26 cellular contexts compared by ENCODE assay signal in genomic region chr15:40489274-40490175, GRCh38. TPM values are rescaled to one million over a fixed set of nuclear protein-coding genes. Genes with fewer than 3 reads are reported as not detected.
DNase-seq lines count a peak whose midpoint lies in the region; ATAC-seq, FAIRE-seq and TF ChIP-seq lines count a peak whose summit lies in the region.
"Had no signal": no experiment of that assay in that cellular context is flagged by ENCODE, and none has a peak within 500 bp of the region (broad histone marks: within the 10 kb centered on the region; RNA-seq: fewer than 3 reads in every experiment).

No MANE protein-coding gene starts in this region.

- H3K23ac ChIP-seq in H1 (ENCODE audit: insufficient read length): no peak overlapping the region
- no peak overlapping the region for H3K23ac ChIP-seq in neuronal stem cell (ENCODE audit: low read depth, low read length, poor library complexity)

- H2BK120ac ChIP-seq in H1 (replicated peaks; ENCODE audit: low read depth, low read length): no peak overlapping the region
- H2BK120ac ChIP-seq in neuronal stem cell (ENCODE audit: low read depth, low read length): no peak overlapping the region

- H3K27me3 Mint-ChIP-seq in activated T-cell treated with anti-CD3 and anti-CD28 coated beads, Interleukin-2, amount 50 U/mL, for 24 hours: no peaks in the 10 kb centered on the region
- peaks cover 5% of the 10 kb centered on the region for H3K27me3 Mint-ChIP-seq in activated T-cell treated with anti-CD3 and anti-CD28 coated beads, Interleukin-2, amount 50 U/mL, for 72 hours (ENCODE audit: low read depth)
- H3K27me3 Mint-ChIP-seq: CD4-positive, CD25-positive, alpha-beta regulatory T cell had no signal

- H4K91ac ChIP-seq in H1 (replicated peaks; ENCODE audit: insufficient read length, low read length): no peak overlapping the region
- H4K91ac ChIP-seq in neuronal stem cell (ENCODE audit: low read depth, low read length, poor library complexity): no peak overlapping the region

- no peak overlapping the region for H2BK20ac ChIP-seq in H1 (ENCODE audit: low read length)

- no peak for TF ChIP-seq RAD21 in H1 (IDR thresholded peaks at IDR 0.05 in 1 of 2, conservative IDR thresholded peaks at IDR 0.05 in 1 of 2; ENCODE audit: low read depth in 2 of 2, low read length in 2 of 2)

- FAIRE-seq in H1 (lab: Jason Lieb, UNC): no peak

- no peaks in the 10 kb centered on the region for H3K79me2 ChIP-seq in H1 (ENCODE audit: control insufficient read depth in 1 of 2, insufficient read depth in 2 of 2, low read length in 2 of 2)

- H3K18ac ChIP-seq in H1 (ENCODE audit: extremely low read depth, low read length): no peak overlapping the region
- no peak overlapping the region for H3K18ac ChIP-seq in neuronal stem cell (ENCODE audit: low read length)

- H2BK15ac ChIP-seq in H1 (ENCODE audit: low read length): no peak overlapping the region
- H2BK15ac ChIP-seq in neuronal stem cell (ENCODE audit: low read length): no peak overlapping the region

- H3K14ac ChIP-seq in H1 (ENCODE audit: insufficient read length) (no peak overlapping the region), neuronal stem cell (ENCODE audit: low read length) (no peak overlapping the region)

- H3K23me2 ChIP-seq in H1 (ENCODE audit: low read depth, low read length): no peaks in the 10 kb centered on the region

- POLR2A ChIA-PET in H1 (lab: Charles Lee; ENCODE audit: partially characterized antibody): no interaction called here

- no peak overlapping the region for H3K4me3 Mint-ChIP-seq in activated T-cell treated with anti-CD3 and anti-CD28 coated beads, Interleukin-2, amount 50 U/mL, for 24 hours
- no peak overlapping the region for H3K4me3 Mint-ChIP-seq in activated T-cell treated with anti-CD3 and anti-CD28 coated beads, Interleukin-2, amount 50 U/mL, for 72 hours
- H3K4me3 Mint-ChIP-seq: CD4-positive, CD25-positive, alpha-beta regulatory T cell; IgD-negative memory B cell had no signal

- H3K9me3 ChIP-seq in H1 (ENCODE audit: insufficient read depth in 2 of 2, low read depth in 1 of 2, low read length in 1 of 2): no peaks in the 10 kb centered on the region
- no peaks in the 10 kb centered on the region for H3K9me3 ChIP-seq in neuronal stem cell (replicated peaks in 1 of 2; ENCODE audit: control insufficient read depth in 2 of 2, insufficient read depth in 1 of 2, low read depth in 1 of 2, low read length in 2 of 2)
- no peaks in the 10 kb centered on the region for H3K9me3 ChIP-seq in vagina

- H3K79me1 ChIP-seq in H1 (ENCODE audit: low read depth, low read length) (no peaks in the 10 kb centered on the region), neuronal stem cell (ENCODE audit: low read depth, low read length) (no peaks in the 10 kb centered on the region)

- H4K20me1 ChIP-seq in H1 (replicated peaks in 1 of 2; ENCODE audit: control insufficient read depth in 1 of 2, insufficient read depth in 2 of 2, low read length in 2 of 2): peaks cover 0 to 2% of the 10 kb centered on the region in 2 experiments
- H4K20me1 ChIP-seq: BLaER1 had no signal

- no peak overlapping the region for H4K5ac ChIP-seq in H1 (ENCODE audit: insufficient read length, low read depth, low read length)

- H3K4me1 Mint-ChIP-seq in activated T-cell treated with anti-CD3 and anti-CD28 coated beads, Interleukin-2, amount 50 U/mL, for 24 hours (ENCODE audit: low read depth): peaks cover 28% of the 10 kb centered on the region
- H3K4me1 Mint-ChIP-seq in activated T-cell treated with anti-CD3 and anti-CD28 coated beads, Interleukin-2, amount 50 U/mL, for 72 hours (ENCODE audit: low read depth): peaks cover 19% of the 10 kb centered on the region

- H3K27ac ChIP-seq in H1 (ENCODE audit: low read depth, low read length) (no peak overlapping the region), neuronal stem cell (replicated peaks; ENCODE audit: low read length) (no peak overlapping the region), vagina (no peak overlapping the region)
- H3K27ac ChIP-seq: BLaER1, HL-60 had no signal

- H3K9me3 Mint-ChIP-seq in activated T-cell treated with anti-CD3 and anti-CD28 coated beads, Interleukin-2, amount 50 U/mL, for 24 hours: no peaks in the 10 kb centered on the region
- H3K9me3 Mint-ChIP-seq in activated T-cell treated with anti-CD3 and anti-CD28 coated beads, Interleukin-2, amount 50 U/mL, for 72 hours: no peaks in the 10 kb centered on the region
- H3K9me3 Mint-ChIP-seq: CD4-positive, CD25-positive, alpha-beta regulatory T cell; IgD-negative memory B cell had no signal

- H3K36me3 Mint-ChIP-seq in activated T-cell treated with anti-CD3 and anti-CD28 coated beads, Interleukin-2, amount 50 U/mL, for 24 hours (ENCODE audit: low read depth): no peaks in the 10 kb centered on the region
- no peaks in the 10 kb centered on the region for H3K36me3 Mint-ChIP-seq in activated T-cell treated with anti-CD3 and anti-CD28 coated beads, Interleukin-2, amount 50 U/mL, for 72 hours (ENCODE audit: insufficient read depth in 2 of 2)
- H3K36me3 Mint-ChIP-seq: CD4-positive, CD25-positive, alpha-beta regulatory T cell; IgD-negative memory B cell had no signal

- H2AFZ ChIP-seq in H1 (ENCODE audit: low read length) (peak overlapping the region; percentile 93), neuronal stem cell (ENCODE audit: low read length) (peak overlapping the region; percentile 49)

- H4K8ac ChIP-seq in H1 (ENCODE audit: extremely low read depth, insufficient read depth, low read length) (peak overlapping the region; percentile 80), neuronal stem cell (ENCODE audit: low read depth, low read length) (no peak overlapping the region)

- no peak overlapping the region for H3K27ac Mint-ChIP-seq in activated T-cell treated with anti-CD3 and anti-CD28 coated beads, Interleukin-2, amount 50 U/mL, for 24 hours
- no peak overlapping the region for H3K27ac Mint-ChIP-seq in activated T-cell treated with anti-CD3 and anti-CD28 coated beads, Interleukin-2, amount 50 U/mL, for 72 hours
- H3K27ac Mint-ChIP-seq: CD4-positive, CD25-positive, alpha-beta regulatory T cell; IgD-negative memory B cell had no signal

- H3K9ac ChIP-seq in H1 (replicated peaks in 1 of 4; ENCODE audit: extremely low read depth in 1 of 4, low read depth in 3 of 4, low read length in 3 of 4): no peak overlapping the region
- no peak overlapping the region for H3K9ac ChIP-seq in neuronal stem cell (ENCODE audit: low read depth, low read length, poor library complexity)
- H3K9ac ChIP-seq: BLaER1 had no signal

- CTCF ChIA-PET in H1 (lab: Charles Lee; ENCODE audit: partially characterized antibody): no interaction called here

- no peak overlapping the region for H3K56ac ChIP-seq in H1 (replicated peaks; ENCODE audit: insufficient read length, low read depth, low read length)

- no peak overlapping the region for H3K4me2 ChIP-seq in H1 (ENCODE audit: insufficient read depth in 1 of 2, low read depth in 2 of 2, low read length in 2 of 2)
- no peak overlapping the region for H3K4me2 ChIP-seq in neuronal stem cell (ENCODE audit: insufficient read depth, low read length, poor library complexity, severe bottlenecking)
- H3K4me2 ChIP-seq: BLaER1 had no signal

- no peaks in the 10 kb centered on the region for H3K27me3 ChIP-seq in H1 (replicated peaks in 1 of 4; ENCODE audit: control insufficient read depth in 3 of 4, extremely low read depth in 1 of 4, insufficient read depth in 3 of 4, low read length in 3 of 4)
- no peaks in the 10 kb centered on the region for H3K27me3 ChIP-seq in neuronal stem cell (ENCODE audit: control insufficient read depth in 3 of 3, insufficient read depth in 3 of 3, low read depth in 1 of 3, low read length in 3 of 3)
- H3K27me3 ChIP-seq in vagina: no peaks in the 10 kb centered on the region
- H3K27me3 ChIP-seq: BLaER1 had no signal

- TF ChIP-seq CTCF in H1 (IDR thresholded peaks at IDR 0.05; ENCODE audit: control extremely low read depth in 1 of 3, insufficient read depth in 1 of 3, low read depth in 1 of 3, low read length in 3 of 3) (no peak), vagina (IDR thresholded peaks at IDR 0.05) (no peak)

- peak; percentile 11 for DNase-seq in activated T-cell treated with anti-CD3 and anti-CD28 coated beads, Interleukin-2, amount 50 U/mL, for 24 hours
- DNase-seq in activated T-cell treated with anti-CD3 and anti-CD28 coated beads, Interleukin-2, amount 50 U/mL, for 72 hours: no peak
- DNase-seq in H1 (ENCODE audit: low read depth in 1 of 2, low spot score in 2 of 2): no peak
- no peak for DNase-seq in neuronal stem cell (ENCODE audit: low spot score)
- no peak for DNase-seq in activated naive CD4-positive, alpha-beta T cell treated with Interleukin-2 at 50 U/mL for 16 hours
- DNase-seq in NCI-H1092 (lab: John Stamatoyannopoulos, UW): no peak
- no peak for DNase-seq in vagina (ENCODE audit: extremely low spot score in 2 of 2)
- DNase-seq: 8988T; CD4-positive, CD25-positive, alpha-beta regulatory T cell; DMS153; DND-41; GOT3; MV-4-11; NCI-H1105 treated with DMSO at 0.1 percent for 48 hours; NCI-H146; NCI-H1930; NCI-H2107; NCI-H524; NCI-H748 treated with DMSO at 0.1 percent for 48 hours; PC-3 had no signal

- no peak overlapping the region for H2AK5ac ChIP-seq in H1 (ENCODE audit: low read depth, low read length)
- H2AK5ac ChIP-seq in neuronal stem cell (ENCODE audit: low read depth, low read length): no peak overlapping the region

- no peak overlapping the region for H3K4me3 ChIP-seq in H1 (ENCODE audit: extremely low read depth in 1 of 4, insufficient read depth in 2 of 4, low read depth in 3 of 4, low read length in 4 of 4)
- H3K4me3 ChIP-seq in neuronal stem cell (ENCODE audit: low read length in 2 of 2): no peak overlapping the region
- no peak overlapping the region for H3K4me3 ChIP-seq in vagina
- H3K4me3 ChIP-seq: BLaER1 had no signal

- TF ChIP-seq POLR2A in H1 (IDR thresholded peaks at IDR 0.05; ENCODE audit: control extremely low read depth in 1 of 2, low read depth in 2 of 2, low read length in 2 of 2) (no peak), vagina (IDR thresholded peaks at IDR 0.05) (no peak)

- 87% methylated on average over 39 of the region's 47 CpGs; no CpG with 5 or more reads in 1 of the 2 experiments for WGBS in H1 (ENCODE audit: extremely low coverage in 1 of 2, insufficient coverage in 1 of 2, insufficient read length in 1 of 2, insufficient replicate concordance in 2 of 2, low coverage in 1 of 2, low lambda C conversion rate in 2 of 2, missing lambda C conversion rate in 1 of 2), 2 experiments
- WGBS in neuronal stem cell (ENCODE audit: extremely low coverage in 2 of 2, insufficient read length in 2 of 2, insufficient replicate concordance in 1 of 2), 2 donors: no CpG with 5 or more reads among the region's 47 CpGs

- TF ChIP-seq EP300 in H1 (IDR thresholded peaks at IDR 0.05; ENCODE audit: borderline replicate concordance in 1 of 2, low read depth in 2 of 2, low read length in 2 of 2): no peak

- H3K4ac ChIP-seq in H1 (replicated peaks; ENCODE audit: insufficient read length, low read depth, low read length) (no peak overlapping the region), neuronal stem cell (ENCODE audit: low read length) (no peak overlapping the region)

- H2BK12ac ChIP-seq in H1 (ENCODE audit: low read depth, low read length): no peak overlapping the region
- H2BK12ac ChIP-seq in neuronal stem cell (ENCODE audit: low read length): no peak overlapping the region

- H2BK5ac ChIP-seq in H1 (ENCODE audit: low read depth, low read length) (no peak overlapping the region), neuronal stem cell (ENCODE audit: low read length) (no peak overlapping the region)

- intact Hi-C loops in vagina (cut with DNase I): no loop called here

- H3K4me1 ChIP-seq in H1 (replicated peaks in 1 of 4; ENCODE audit: control insufficient read depth in 3 of 4, insufficient read depth in 4 of 4, low read length in 3 of 4): no peaks in the 10 kb centered on the region; a peak in 1 of 7 replicates
- peaks cover 3 to 11% of the 10 kb centered on the region in 2 donors for H3K4me1 ChIP-seq in neuronal stem cell (ENCODE audit: control insufficient read depth in 2 of 2, insufficient read depth in 1 of 2, low read depth in 1 of 2, low read length in 2 of 2)
- H3K4me1 ChIP-seq in vagina: no peaks in the 10 kb centered on the region

- no peak for ATAC-seq in activated T-cell treated with anti-CD3 and anti-CD28 coated beads, Interleukin-2, amount 50 U/mL, for 72 hours (replicated peaks in 1 of 2)
- ATAC-seq in GM19463 (IDR thresholded peaks at IDR 0.05; ENCODE audit: unreplicated experiment): no peak
- ATAC-seq: HCT116, PC-3, SK-N-SH treated with all-trans-retinoic acid at 6 μM for 48 hours had no signal

- H3K36me3 ChIP-seq in H1 (ENCODE audit: control insufficient read depth in 2 of 4, insufficient read depth in 4 of 4, low read length in 3 of 4) (no peaks in the 10 kb centered on the region; a peak in 1 of 8 replicates), neuronal stem cell (replicated peaks in 1 of 2; ENCODE audit: control insufficient read depth in 2 of 2, insufficient read depth in 2 of 2, low read length in 2 of 2) (no peaks in the 10 kb centered on the region), vagina (no peaks in the 10 kb centered on the region)
- H3K36me3 ChIP-seq: BLaER1 had no signal

RNA-seq across cellular contexts. Expression of gene CHST14, which starts 18.7 kb away (rescaled TPM):
- 1 to 10 TPM; 9.5 to 9.7 TPM for total RNA-seq in activated T-cell treated with anti-CD3 and anti-CD28 coated beads, Interleukin-2, amount 50 U/mL, for 72 hours
- 17.7 and 20.3 TPM in 2 replicates for total RNA-seq in H1 (2021; fragmentation: NEBNext Ultra II Directional; extraction: Animal tissue kit (Norgen Biotek cat#: 25700))
- 13.4 and 15.2 TPM in 2 replicates for polyA plus RNA-seq in H1 (2011; rRNA removed)
- polyA plus RNA-seq in H1 (2011; cell fraction: cytosol; rRNA removed): 10.0 TPM
- 14.9 TPM for polyA plus RNA-seq in H1 (2011; cell fraction: nucleus; rRNA removed)
- polyA plus RNA-seq in H1 (2012, experiment 1 of 2): 16.1 to 20.5 TPM (median 18.5 TPM) in 4 replicates
- 21.7 TPM for polyA plus RNA-seq in H1 (2012, experiment 2 of 2)
- 19.8 TPM for polyA plus RNA-seq in H1 (2013, experiment 1 of 2)
- polyA plus RNA-seq in H1 (2013, experiment 2 of 2): 20.1 TPM
- 7.0 and 8.4 TPM in 2 replicates for polyA minus RNA-seq in H1 (2011; rRNA and poly(A)+ RNA removed)
- 13.4 TPM for polyA minus RNA-seq in H1 (2011; cell fraction: cytosol; rRNA and poly(A)+ RNA removed)
- 6.5 TPM for polyA minus RNA-seq in H1 (2011; cell fraction: nucleus; rRNA and poly(A)+ RNA removed)
- 24.1 TPM for polyA plus RNA-seq in neuronal stem cell (2013, experiment 1 of 2)
- polyA plus RNA-seq in neuronal stem cell (2013, experiment 2 of 2): 23.7 TPM
- total RNA-seq in vagina: 8.6 TPM

RNA-seq across cellular contexts. Expression of gene BAHD1, which starts 48.8 kb away (rescaled TPM):
- total RNA-seq in activated T-cell treated with anti-CD3 and anti-CD28 coated beads, Interleukin-2, amount 50 U/mL, for 72 hours: 10 to 100 TPM; 20.8 to 21.9 TPM
- 38.9 and 40.0 TPM in 2 replicates for total RNA-seq in H1 (2021; fragmentation: NEBNext Ultra II Directional; extraction: Animal tissue kit (Norgen Biotek cat#: 25700))
- polyA plus RNA-seq in H1 (2011; rRNA removed): 15.0 and 23.4 TPM in 2 replicates
- polyA plus RNA-seq in H1 (2011; cell fraction: cytosol; rRNA removed): 19.2 TPM
- 45.1 TPM for polyA plus RNA-seq in H1 (2011; cell fraction: nucleus; rRNA removed)
- 36.7 to 45.3 TPM (median 39.3 TPM) in 4 replicates for polyA plus RNA-seq in H1 (2012, experiment 1 of 2)
- polyA plus RNA-seq in H1 (2012, experiment 2 of 2): 31.9 TPM
- 24.0 TPM for polyA plus RNA-seq in H1 (2013, experiment 1 of 2)
- polyA plus RNA-seq in H1 (2013, experiment 2 of 2): 22.9 TPM
- polyA minus RNA-seq in H1 (2011; rRNA and poly(A)+ RNA removed): 16.4 and 20.1 TPM in 2 replicates
- polyA minus RNA-seq in H1 (2011; cell fraction: cytosol; rRNA and poly(A)+ RNA removed): 21.8 TPM
- 23.6 TPM for polyA minus RNA-seq in H1 (2011; cell fraction: nucleus; rRNA and poly(A)+ RNA removed)
- 13.7 TPM for polyA plus RNA-seq in neuronal stem cell (2013, experiment 1 of 2)
- 14.1 TPM for polyA plus RNA-seq in neuronal stem cell (2013, experiment 2 of 2)
- 9.6 TPM for total RNA-seq in vagina
